Comparison of ENCODE assay signal across 14 cellular contexts in genomic region chr1:112110031-112110430, GRCh38.
"Had no signal": no experiment of that assay in that cellular context is flagged by ENCODE, and none has a peak within 500 bp of the region (broad histone marks: within the 10 kb centered on the region; RNA-seq: fewer than 3 reads in every experiment).

No MANE protein-coding gene starts in this region.

- H3K4me1 ChIP-seq: ascending aorta, gastrocnemius medialis had no signal

- DNase-seq: activated naive CD8-positive, alpha-beta T cell treated with anti-CD3 and anti-CD28 coated beads, Interleukin-2, amount 10 ng/mL, durations not matched to agents 7 days and 5 days; central memory CD4-positive, alpha-beta T cell; effector CD4-positive, alpha-beta T cell; gastrocnemius medialis; kidney glomerular epithelial cell; nephron progenitor cell; stimulated activated CD4-positive, alpha-beta T cell treated with anti-CD3 and anti-CD28 coated beads, Interleukin-15, amount 100 ng/mL, for 24 hours; stimulated activated CD4-positive, alpha-beta T cell treated with anti-CD3 and anti-CD28 coated beads, Interleukin-4, amount 100 ng/mL, for 24 hours had no signal

- ATAC-seq: activated CD4-positive, CD25-positive, alpha-beta regulatory T cell treated with anti-CD3 and anti-CD28 coated beads, Interleukin-2, amount 50 U/mL, for 24 hours; gastrocnemius medialis; SK-N-SH treated with all-trans-retinoic acid at 6 μM for 48 hours had no signal

- H3K4me2 ChIP-seq: hepatocyte had no signal

- H2AFZ ChIP-seq: hepatocyte had no signal

- H3K79me2 ChIP-seq: hepatocyte had no signal

- H3K9me3 ChIP-seq: gastrocnemius medialis had no signal

- H3K27ac ChIP-seq: ascending aorta, coronary artery, gastrocnemius medialis, hepatocyte, thoracic aorta had no signal

- H3K4me3 ChIP-seq: ascending aorta, coronary artery, gastrocnemius medialis, hepatocyte, thoracic aorta had no signal

- H3K36me3 ChIP-seq: ascending aorta, gastrocnemius medialis, thoracic aorta had no signal

- H3K27me3 ChIP-seq: ascending aorta, gastrocnemius medialis, hepatocyte had no signal
